In the genomic region with DNA sequence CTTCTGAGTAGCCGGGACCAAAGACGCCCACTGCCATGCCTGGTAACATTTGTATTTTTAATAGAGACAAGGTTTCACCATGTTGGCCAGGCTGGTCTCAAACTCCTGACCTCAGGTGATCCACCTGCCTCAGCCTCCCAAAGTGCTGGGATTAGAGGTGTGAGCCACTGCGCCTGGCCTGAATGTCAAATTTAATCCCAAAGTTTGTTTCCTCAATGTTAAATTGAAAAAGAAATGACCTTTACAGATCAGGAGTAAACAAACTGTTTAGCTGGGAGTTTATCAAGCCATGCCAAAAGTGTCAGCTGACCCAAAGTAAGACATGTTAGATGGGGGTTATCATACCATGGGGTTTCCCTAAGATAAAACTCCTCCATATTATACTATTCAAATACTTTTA, we compare ENCODE assay signal across 1 cellular context.
TF ChIP-seq lines count a peak whose summit lies in the region.

No MANE protein-coding gene starts in this region.

TF ChIP-seq in HepG2, 621 proteins besides CTCF, POLR2A, EP300 and RAD21:
- TF ChIP-seq SALL1 (CRISPR knock-in tag; IDR thresholded peaks at IDR 0.05): peak; percentile 41; the same call in 1 of the 2 replicates
- 0 out of 2 replicates have a peak, but pooled peaks have one; percentile 18 for TF ChIP-seq ZMYM4 (CRISPR knock-in tag; IDR thresholded peaks at IDR 0.05)
- TF ChIP-seq, protein P1, sequence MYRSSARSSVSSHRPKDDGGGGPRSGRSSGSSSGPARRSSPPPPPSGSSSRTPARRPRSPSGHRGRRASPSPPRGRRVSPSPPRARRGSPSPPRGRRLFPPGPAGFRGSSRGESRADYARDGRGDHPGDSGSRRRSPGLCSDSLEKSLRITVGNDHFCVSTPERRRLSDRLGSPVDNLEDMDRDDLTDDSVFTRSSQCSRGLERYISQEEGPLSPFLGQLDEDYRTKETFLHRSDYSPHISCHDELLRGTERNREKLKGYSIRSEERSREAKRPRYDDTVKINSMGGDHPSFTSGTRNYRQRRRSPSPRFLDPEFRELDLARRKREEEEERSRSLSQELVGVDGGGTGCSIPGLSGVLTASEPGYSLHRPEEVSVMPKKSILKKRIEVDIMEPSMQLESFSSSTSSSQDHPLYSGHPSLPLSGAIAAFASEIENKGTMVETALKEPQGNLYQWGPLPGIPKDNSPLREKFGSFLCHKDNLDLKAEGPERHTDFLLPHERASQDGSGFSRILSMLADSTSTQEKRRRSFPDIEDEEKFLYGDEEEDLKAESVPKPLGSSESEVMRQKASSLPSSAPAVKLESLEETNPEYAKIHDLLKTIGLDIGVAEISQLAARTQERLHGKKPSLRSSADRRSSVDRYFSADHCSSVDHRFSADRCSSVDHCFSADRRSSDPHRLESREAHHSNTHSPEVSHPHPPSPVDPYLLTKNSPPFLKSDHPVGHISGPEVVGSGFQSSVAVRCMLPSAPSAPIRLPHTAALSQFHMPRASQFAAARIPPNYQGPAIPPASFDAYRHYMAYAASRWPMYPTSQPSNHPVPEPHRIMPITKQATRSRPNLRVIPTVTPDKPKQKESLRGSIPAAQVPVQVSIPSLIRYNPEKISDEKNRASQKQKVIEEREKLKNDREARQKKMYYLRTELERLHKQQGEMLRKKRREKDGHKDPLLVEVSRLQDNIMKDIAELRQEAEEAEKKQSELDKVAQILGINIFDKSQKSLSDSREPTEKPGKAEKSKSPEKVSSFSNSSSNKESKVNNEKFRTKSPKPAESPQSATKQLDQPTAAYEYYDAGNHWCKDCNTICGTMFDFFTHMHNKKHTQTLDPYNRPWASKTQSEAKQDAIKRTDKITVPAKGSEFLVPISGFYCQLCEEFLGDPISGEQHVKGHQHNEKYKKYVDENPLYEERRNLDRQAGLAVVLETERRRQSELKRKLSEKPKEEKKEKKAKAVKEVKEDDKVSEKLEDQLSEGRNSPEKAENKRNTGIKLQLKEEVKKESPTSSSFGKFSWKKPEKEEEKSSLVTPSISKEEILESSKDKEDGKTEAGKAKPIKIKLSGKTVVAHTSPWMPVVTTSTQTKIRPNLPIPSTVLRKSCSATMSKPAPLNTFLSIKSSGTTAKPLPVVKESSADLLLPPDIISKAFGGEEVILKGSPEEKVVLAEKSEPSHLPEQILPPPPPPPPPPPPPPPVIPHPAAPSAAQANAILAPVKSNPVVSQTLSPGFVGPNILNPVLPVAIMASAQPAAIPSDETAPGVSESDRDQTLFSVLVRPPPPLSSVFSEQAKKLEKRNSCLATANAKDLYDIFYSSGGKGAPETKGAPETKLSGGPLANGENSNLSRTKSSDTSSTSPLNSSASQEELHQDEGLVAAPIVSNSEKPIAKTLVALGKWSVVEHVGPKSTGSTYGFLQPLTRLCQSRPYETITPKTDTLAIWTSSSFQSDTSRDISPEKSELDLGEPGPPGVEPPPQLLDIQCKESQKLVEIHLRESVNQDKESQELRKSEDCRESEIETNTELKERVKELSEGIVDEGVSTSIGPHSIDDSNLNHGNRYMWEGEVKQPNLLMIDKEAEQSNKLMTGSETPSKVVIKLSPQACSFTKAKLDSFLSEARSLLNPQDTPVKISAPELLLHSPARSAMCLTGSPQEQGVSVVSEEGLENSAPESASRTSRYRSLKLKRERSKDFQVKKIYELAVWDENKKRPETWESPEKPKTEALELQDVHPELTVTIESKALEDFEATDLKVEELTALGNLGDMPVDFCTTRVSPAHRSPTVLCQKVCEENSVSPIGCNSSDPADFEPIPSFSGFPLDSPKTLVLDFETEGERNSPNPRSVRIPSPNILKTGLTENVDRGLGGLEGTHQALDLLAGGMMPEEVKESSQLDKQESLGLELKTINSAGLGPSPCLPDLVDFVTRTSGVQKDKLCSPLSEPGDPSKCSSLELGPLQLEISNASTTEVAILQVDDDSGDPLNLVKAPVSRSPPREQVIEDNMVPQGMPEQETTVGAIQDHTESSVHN (CRISPR knock-in tag; IDR thresholded peaks at IDR 0.05): peak; percentile 80; the same call in 1 of the 2 replicates
- TF ChIP-seq POLR2AphosphoS5 (IDR thresholded peaks at IDR 0.05; ENCODE audit: low read depth, low read length): peak; percentile 51
- peak; percentile 98 for TF ChIP-seq RBM22 (optimal IDR thresholded peaks at IDR 0.05; ENCODE audit: low read length)
- peak; percentile 49; the same call in 1 of the 2 replicates for TF ChIP-seq POLR2G (IDR thresholded peaks at IDR 0.05; ENCODE audit: low read depth, low read length)
- peak; percentile 46; the same call in 1 of the 2 replicates for TF ChIP-seq ZNF605 (CRISPR knock-in tag; IDR thresholded peaks at IDR 0.05)
- TF ChIP-seq ZC3H13 (CRISPR knock-in tag; IDR thresholded peaks at IDR 0.05): 0 out of 2 replicates have a peak, but pooled peaks have one; percentile 30
- TF ChIP-seq NKX3-1 (CRISPR knock-in tag; IDR thresholded peaks at IDR 0.05): 0 out of 2 replicates have a peak, but pooled peaks have one; percentile 7
- peak; percentile 96 for TF ChIP-seq PAF1 (CRISPR knock-in tag; IDR thresholded peaks at IDR 0.05)
- TF ChIP-seq MBD4 (IDR thresholded peaks at IDR 0.05; ENCODE audit: borderline replicate concordance, low read length): peak; percentile 43; the same call in 1 of the 2 replicates
- TF ChIP-seq, protein P2, sequence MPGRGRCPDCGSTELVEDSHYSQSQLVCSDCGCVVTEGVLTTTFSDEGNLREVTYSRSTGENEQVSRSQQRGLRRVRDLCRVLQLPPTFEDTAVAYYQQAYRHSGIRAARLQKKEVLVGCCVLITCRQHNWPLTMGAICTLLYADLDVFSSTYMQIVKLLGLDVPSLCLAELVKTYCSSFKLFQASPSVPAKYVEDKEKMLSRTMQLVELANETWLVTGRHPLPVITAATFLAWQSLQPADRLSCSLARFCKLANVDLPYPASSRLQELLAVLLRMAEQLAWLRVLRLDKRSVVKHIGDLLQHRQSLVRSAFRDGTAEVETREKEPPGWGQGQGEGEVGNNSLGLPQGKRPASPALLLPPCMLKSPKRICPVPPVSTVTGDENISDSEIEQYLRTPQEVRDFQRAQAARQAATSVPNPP (CRISPR knock-in tag; IDR thresholded peaks at IDR 0.05): peak; percentile 36; the same call in 1 of the 2 replicates
- 0 out of 2 replicates have a peak, but pooled peaks have one; percentile 16 for TF ChIP-seq ZNF317 (CRISPR knock-in tag; IDR thresholded peaks at IDR 0.05)
- 0 out of 2 replicates have a peak, but pooled peaks have one; percentile 42 for TF ChIP-seq ZNF562 (CRISPR knock-in tag; IDR thresholded peaks at IDR 0.05; ENCODE audit: borderline replicate concordance)
